Comparison of ENCODE assay signal across 8 cellular contexts in genomic region chr17:28570716-28571254, GRCh38. TPM values are rescaled to one million over a fixed set of nuclear protein-coding genes. Genes with fewer than 3 reads are reported as not detected.
DNase-seq lines count a peak whose midpoint lies in the region; ATAC-seq and TF ChIP-seq lines count a peak whose summit lies in the region.

No MANE protein-coding gene starts in this region.

- intact Hi-C loops in posterior vena cava (cut with DNase I), result no loop called here

- H4K20me1 ChIP-seq in MM.1S (ENCODE audit: insufficient read depth, low read length), result no peaks in the 10 kb centered on the region; the same call in 1 of the 2 replicates

- H3K18ac ChIP-seq in mesendoderm (ENCODE audit: low read length), result no peak overlapping the region

- 0 out of 2 replicates have a peak, but pooled peaks cover 15% of the 10 kb centered on the region for H3F3A ChIP-seq in MM.1S (ENCODE audit: insufficient read depth, low read length)

- no peak overlapping the region for H4K8ac ChIP-seq in mesendoderm (ENCODE audit: low read depth, low read length)

- H3K23ac ChIP-seq in mesendoderm (ENCODE audit: low read length), result no peak overlapping the region

- peak overlapping the region; percentile 83 for H3K56ac ChIP-seq in mesendoderm (ENCODE audit: low read length)

- H3K9ac ChIP-seq in MM.1S (ENCODE audit: low read length) (peak overlapping the region; percentile 92), mesendoderm (ENCODE audit: low read length) (peak overlapping the region; percentile 85), stomach smooth muscle (ENCODE audit: low read length in 2 of 2) (peak overlapping the region; percentile 83 to 87)

- no peaks in the 10 kb centered on the region for H3K9me2 ChIP-seq in MM.1S (replicated peaks; ENCODE audit: insufficient read depth, low read length)

- no peak for TF ChIP-seq CTCF in MM.1S (IDR thresholded peaks at IDR 0.05; ENCODE audit: low read length)

- H3K36me3 ChIP-seq in MM.1S (replicated peaks; ENCODE audit: insufficient read depth, low read length), result no peaks in the 10 kb centered on the region; the same call in 1 of the 2 replicates
- peaks cover 1% of the 10 kb centered on the region for H3K36me3 ChIP-seq in mesendoderm (ENCODE audit: control insufficient read depth, insufficient read depth, low read length)
- no peaks in the 10 kb centered on the region for H3K36me3 ChIP-seq in stomach smooth muscle (ENCODE audit: control insufficient read depth in 2 of 2, insufficient read depth in 2 of 2, low read length in 2 of 2)

- H3K27ac ChIP-seq in MM.1S (ENCODE audit: low read length), result peak overlapping the region; percentile 67; the same call in 1 of the 2 replicates
- H3K27ac ChIP-seq in mesendoderm (ENCODE audit: low read depth, low read length), result no peak overlapping the region
- H3K27ac ChIP-seq in stomach smooth muscle (ENCODE audit: low read length), result peak overlapping the region; percentile 67

- peak; percentile 31 for ATAC-seq in GM21825 (IDR thresholded peaks at IDR 0.05; ENCODE audit: unreplicated experiment)

- DNase-seq in ELR (ENCODE audit: low read depth) (peak; percentile 52), MM.1S (peak; percentile 47), dermis microvascular lymphatic vessel endothelial cell (ENCODE audit: low read depth in 2 of 2) (peak; percentile 11 to 45), mesendoderm (peak; percentile 75), posterior vena cava (ENCODE audit: low spot score) (no peak)
- DNase-seq in activated CD4-positive, CD25-positive, alpha-beta regulatory T cell treated with anti-CD3 and anti-CD28 coated beads, Interleukin-2, amount 50 U/mL, for 72 hours, result peak; percentile 56

- no peaks in the 10 kb centered on the region for H3K9me3 ChIP-seq in MM.1S (replicated peaks; ENCODE audit: insufficient read depth, low read length)
- H3K9me3 ChIP-seq in stomach smooth muscle (ENCODE audit: control insufficient read depth in 2 of 2, low read length in 2 of 2), result no peaks in the 10 kb centered on the region

- H3K79me2 ChIP-seq in MM.1S (ENCODE audit: low read length) (peaks cover 48% of the 10 kb centered on the region), mesendoderm (ENCODE audit: control insufficient read depth, insufficient read depth, low read length) (peaks cover 2% of the 10 kb centered on the region)

- H2AK5ac ChIP-seq in mesendoderm (ENCODE audit: low read length), result no peak overlapping the region

- H3K79me1 ChIP-seq in mesendoderm (ENCODE audit: low read length), result peaks cover 2% of the 10 kb centered on the region

- no peak overlapping the region for H2BK5ac ChIP-seq in mesendoderm (ENCODE audit: low read length)

- WGBS in mesendoderm (ENCODE audit: extremely low coverage, insufficient coverage, low lambda C conversion rate), result no CpG with 5 or more reads among the region's 30 CpGs

- H2BK15ac ChIP-seq in mesendoderm (replicated peaks; ENCODE audit: low read depth), result no peak overlapping the region

- H4K5ac ChIP-seq in mesendoderm (ENCODE audit: low read length), result no peak overlapping the region

- no peak overlapping the region for H2BK120ac ChIP-seq in mesendoderm (ENCODE audit: low read depth, low read length)

- no peak overlapping the region for H3K4ac ChIP-seq in mesendoderm (ENCODE audit: low read depth, low read length)

- H3K4me1 ChIP-seq in MM.1S (ENCODE audit: low read length) (peaks cover 26% of the 10 kb centered on the region), mesendoderm (ENCODE audit: control insufficient read depth, low read depth, low read length) (peaks cover 3% of the 10 kb centered on the region), stomach smooth muscle (ENCODE audit: control insufficient read depth, insufficient read depth, low read length) (peaks cover 28% of the 10 kb centered on the region)

- H2AFZ ChIP-seq in MM.1S (ENCODE audit: low read length), result peak overlapping the region; percentile 95

- peak overlapping the region; percentile 71 for H3K4me2 ChIP-seq in MM.1S (ENCODE audit: low read depth, low read length)
- peak overlapping the region; percentile 97 for H3K4me2 ChIP-seq in mesendoderm (ENCODE audit: low read length)

- H3K4me3 ChIP-seq in MM.1S (ENCODE audit: low read length) (peak overlapping the region; percentile 99), mesendoderm (ENCODE audit: low read length) (peak overlapping the region; percentile 56), stomach smooth muscle (ENCODE audit: low read length in 2 of 2) (peak overlapping the region; percentile 88 to 97)

- H3K27me3 ChIP-seq in MM.1S (replicated peaks; ENCODE audit: insufficient read depth, low read length) (no peaks in the 10 kb centered on the region), mesendoderm (ENCODE audit: insufficient read depth, low read length, poor library complexity) (no peaks in the 10 kb centered on the region), stomach smooth muscle (ENCODE audit: control insufficient read depth in 1 of 2, insufficient read depth in 2 of 2, low read length in 2 of 2) (no peaks in the 10 kb centered on the region)

RNA-seq across cellular contexts. Expression of gene PIGS, which starts 0.5 kb away (rescaled TPM):
- total RNA-seq in dermis microvascular lymphatic vessel endothelial cell, result 44.2 and 56.3 TPM in 2 replicates
- 28.0 TPM for polyA plus RNA-seq in mesendoderm (2013, experiment 1 of 2)
- polyA plus RNA-seq in mesendoderm (2013, experiment 2 of 2), result 28.6 TPM
- 10 to 100 TPM; 27.6 to 33.8 TPM for total RNA-seq in posterior vena cava

RNA-seq across cellular contexts. Expression of gene ALDOC, which starts 5.9 kb away (rescaled TPM):
- total RNA-seq in dermis microvascular lymphatic vessel endothelial cell, result 30.7 and 31.7 TPM in 2 replicates
- 26.6 TPM for polyA plus RNA-seq in mesendoderm (2013, experiment 1 of 2)
- 27.3 TPM for polyA plus RNA-seq in mesendoderm (2013, experiment 2 of 2)
- total RNA-seq in posterior vena cava, result 1 to 10 TPM; 6.9 to 8.4 TPM

RNA-seq across cellular contexts. Expression of gene UNC119, which starts 18.4 kb away (rescaled TPM):
- total RNA-seq in dermis microvascular lymphatic vessel endothelial cell (18.0 and 25.7 TPM in 2 replicates), posterior vena cava (10 to 100 TPM; 12.9 to 15.6 TPM)
- 33.1 TPM for polyA plus RNA-seq in mesendoderm (2013, experiment 1 of 2)
- 32.1 TPM for polyA plus RNA-seq in mesendoderm (2013, experiment 2 of 2)

RNA-seq across cellular contexts. Expression of gene SPAG5, which starts 28.0 kb away (rescaled TPM):
- 10.9 and 22.2 TPM in 2 replicates for total RNA-seq in dermis microvascular lymphatic vessel endothelial cell
- polyA plus RNA-seq in mesendoderm (2013, experiment 1 of 2), result 103 TPM
- 98.5 TPM for polyA plus RNA-seq in mesendoderm (2013, experiment 2 of 2)
- 1 to 10 TPM; 1.8 to 1.9 TPM for total RNA-seq in posterior vena cava

RNA-seq across cellular contexts. Expression of gene RSKR, which starts 43.2 kb away (rescaled TPM):
- total RNA-seq in dermis microvascular lymphatic vessel endothelial cell, result 2.1 and 2.8 TPM in 2 replicates
- polyA plus RNA-seq in mesendoderm (2013, experiment 1 of 2), result 8.8 TPM
- 8.4 TPM for polyA plus RNA-seq in mesendoderm (2013, experiment 2 of 2)
- total RNA-seq in posterior vena cava, result 10 to 100 TPM in 1 of 2 donors, 1 to 10 TPM in 1; 4.7 to 10.1 TPM
